14 cellular contexts compared by ENCODE assay signal in genomic region chr6:14932485-14933178, GRCh38.
DNase-seq lines count a peak whose midpoint lies in the region; ATAC-seq, FAIRE-seq and TF ChIP-seq lines count a peak whose summit lies in the region.
"Had no signal": no experiment of that assay in that cellular context is flagged by ENCODE, and none has a peak within 500 bp of the region (broad histone marks: within the 10 kb centered on the region; RNA-seq: fewer than 3 reads in every experiment).

No MANE protein-coding gene starts in this region.

- H3K36me3 ChIP-seq in HUES64 (ENCODE audit: insufficient read depth, low read length): no peaks in the 10 kb centered on the region
- H3K36me3 ChIP-seq in astrocyte (ENCODE audit: insufficient read depth, low read length): no peaks in the 10 kb centered on the region
- no peaks in the 10 kb centered on the region for H3K36me3 ChIP-seq in MM.1S (replicated peaks; ENCODE audit: insufficient read depth, low read length)
- H3K36me3 ChIP-seq: vagina had no signal

- H3K4me3 ChIP-seq in HUES64 (ENCODE audit: low read length): no peak overlapping the region
- no peak overlapping the region for H3K4me3 ChIP-seq in astrocyte (ENCODE audit: insufficient read depth, low read depth, low read length)
- no peak overlapping the region for H3K4me3 ChIP-seq in MM.1S (ENCODE audit: low read length)
- H3K4me3 ChIP-seq: mucosa of descending colon, vagina had no signal

- FAIRE-seq in astrocyte (lab: Jason Lieb, UNC): no peak

- 70% methylated on average over 6 of the region's 7 CpGs for WGBS in HUES64

- no peaks in the 10 kb centered on the region for H3K9me2 ChIP-seq in MM.1S (replicated peaks; ENCODE audit: insufficient read depth, low read length)

- H3K4me3 Mint-ChIP-seq in astrocyte (ENCODE audit: unreplicated experiment) (no peak overlapping the region), glutamatergic neuron (ENCODE audit: unreplicated experiment) (no peak overlapping the region)
- no peak overlapping the region for H3K4me3 Mint-ChIP-seq in activated T-helper 17 cell treated with anti-CD3 and anti-CD28 coated beads, Interleukin-2, amount 50 U/mL, for 72 hours

- TF ChIP-seq CTCF in astrocyte (IDR thresholded peaks at IDR 0.05; ENCODE audit: insufficient read depth, low read depth, low read length) (no peak), glutamatergic neuron (IDR thresholded peaks at IDR 0.05; ENCODE audit: partially characterized antibody, unreplicated experiment) (no peak), MM.1S (IDR thresholded peaks at IDR 0.05; ENCODE audit: low read length) (no peak)

- H3K4me2 ChIP-seq in astrocyte (ENCODE audit: low read length) (no peak overlapping the region), MM.1S (ENCODE audit: low read depth, low read length) (no peak overlapping the region)

- H3K27me3 ChIP-seq in HUES64 (ENCODE audit: insufficient read depth, low read length) (no peaks in the 10 kb centered on the region), astrocyte (ENCODE audit: insufficient read depth, low read length) (no peaks in the 10 kb centered on the region), MM.1S (replicated peaks; ENCODE audit: insufficient read depth, low read length) (no peaks in the 10 kb centered on the region)
- H3K27me3 ChIP-seq: vagina had no signal

- no peaks in the 10 kb centered on the region for H3K4me1 Mint-ChIP-seq in astrocyte (ENCODE audit: low read depth, unreplicated experiment)
- no peaks in the 10 kb centered on the region for H3K4me1 Mint-ChIP-seq in glutamatergic neuron (ENCODE audit: low read depth, unreplicated experiment)
- H3K4me1 Mint-ChIP-seq in activated T-helper 17 cell treated with anti-CD3 and anti-CD28 coated beads, Interleukin-2, amount 50 U/mL, for 72 hours: peaks cover 5% of the 10 kb centered on the region

- no peaks in the 10 kb centered on the region for H3K79me2 ChIP-seq in astrocyte (ENCODE audit: insufficient read depth, low read length)
- H3K79me2 ChIP-seq in MM.1S (ENCODE audit: low read length): no peaks in the 10 kb centered on the region

- no peaks in the 10 kb centered on the region for H3K9me3 ChIP-seq in HUES64 (ENCODE audit: insufficient read depth, low read depth, low read length)
- no peaks in the 10 kb centered on the region for H3K9me3 ChIP-seq in astrocyte (ENCODE audit: insufficient read depth, low read depth, low read length)
- H3K9me3 ChIP-seq in MM.1S (replicated peaks; ENCODE audit: insufficient read depth, low read length): no peaks in the 10 kb centered on the region
- H3K9me3 ChIP-seq: mucosa of descending colon, vagina had no signal

- H3K27ac Mint-ChIP-seq in astrocyte (ENCODE audit: unreplicated experiment) (no peak overlapping the region), glutamatergic neuron (ENCODE audit: unreplicated experiment) (no peak overlapping the region)
- no peak overlapping the region for H3K27ac Mint-ChIP-seq in activated T-helper 17 cell treated with anti-CD3 and anti-CD28 coated beads, Interleukin-2, amount 50 U/mL, for 72 hours

- H3K27ac ChIP-seq in HUES64 (ENCODE audit: low read depth, low read length) (peak overlapping the region; percentile 21; the same call in 1 of the 2 replicates), astrocyte (ENCODE audit: low read depth, low read length) (no peak overlapping the region), MM.1S (ENCODE audit: low read length) (no peak overlapping the region)
- H3K27ac ChIP-seq: vagina had no signal

- H3K9ac ChIP-seq in HUES64 (ENCODE audit: low read depth, low read length) (no peak overlapping the region), astrocyte (ENCODE audit: low read length) (no peak overlapping the region), MM.1S (ENCODE audit: low read length) (no peak overlapping the region)

- ATAC-seq in activated T-helper 17 cell treated with anti-CD3 and anti-CD28 coated beads, Interleukin-2, amount 50 U/mL, for 72 hours (replicated peaks): no peak
- ATAC-seq in HG02885 (IDR thresholded peaks at IDR 0.05; ENCODE audit: poor library complexity, unreplicated experiment): no peak
- ATAC-seq: mucosa of descending colon had no signal

- H3K4me1 ChIP-seq in HUES64 (ENCODE audit: insufficient read depth, low read length): peaks cover 8% of the 10 kb centered on the region
- no peaks in the 10 kb centered on the region for H3K4me1 ChIP-seq in astrocyte (ENCODE audit: insufficient read depth, low read length)
- no peaks in the 10 kb centered on the region for H3K4me1 ChIP-seq in MM.1S (ENCODE audit: low read length)
- H3K4me1 ChIP-seq: vagina had no signal

- H4K20me1 ChIP-seq in astrocyte (ENCODE audit: insufficient read depth, low read length) (no peaks in the 10 kb centered on the region), MM.1S (ENCODE audit: insufficient read depth, low read length) (no peaks in the 10 kb centered on the region)

- H3K27me3 Mint-ChIP-seq in astrocyte (ENCODE audit: low read depth, unreplicated experiment): peaks cover 19% of the 10 kb centered on the region
- H3K27me3 Mint-ChIP-seq in glutamatergic neuron (ENCODE audit: unreplicated experiment): no peaks in the 10 kb centered on the region
- no peaks in the 10 kb centered on the region for H3K27me3 Mint-ChIP-seq in activated T-helper 17 cell treated with anti-CD3 and anti-CD28 coated beads, Interleukin-2, amount 50 U/mL, for 72 hours

- peak overlapping the region; percentile 18 for H2AFZ ChIP-seq in astrocyte (ENCODE audit: low read depth, low read length)
- no peak overlapping the region for H2AFZ ChIP-seq in MM.1S (ENCODE audit: low read length)

- no peaks in the 10 kb centered on the region for H3F3A ChIP-seq in MM.1S (ENCODE audit: insufficient read depth, low read length)

- H3K9me3 Mint-ChIP-seq in astrocyte (ENCODE audit: unreplicated experiment) (peaks cover 2% of the 10 kb centered on the region), glutamatergic neuron (ENCODE audit: unreplicated experiment) (no peaks in the 10 kb centered on the region)
- no peaks in the 10 kb centered on the region for H3K9me3 Mint-ChIP-seq in activated T-helper 17 cell treated with anti-CD3 and anti-CD28 coated beads, Interleukin-2, amount 50 U/mL, for 72 hours

- peak; percentile 65 for DNase-seq in Ammon's horn (ENCODE audit: low spot score)
- no peak for DNase-seq in astrocyte (ENCODE audit: low read depth)
- DNase-seq in middle frontal gyrus (ENCODE audit: extremely low spot score, low spot score): peak; percentile 14
- no peak for DNase-seq in glutamatergic neuron
- DNase-seq in MM.1S: no peak
- DNase-seq: activated CD4-positive, CD25-positive, alpha-beta regulatory T cell; effector CD8-positive, alpha-beta T cell; foreskin fibroblast; mucosa of descending colon; NCI-H345 had no signal

- H3K36me3 Mint-ChIP-seq in astrocyte (ENCODE audit: low read depth, unreplicated experiment): no peaks in the 10 kb centered on the region
- no peaks in the 10 kb centered on the region for H3K36me3 Mint-ChIP-seq in glutamatergic neuron (ENCODE audit: unreplicated experiment)
- no peaks in the 10 kb centered on the region for H3K36me3 Mint-ChIP-seq in activated T-helper 17 cell treated with anti-CD3 and anti-CD28 coated beads, Interleukin-2, amount 50 U/mL, for 72 hours (ENCODE audit: low read depth)

Comparison
In these comparisons a context has a peak if more than half of its experiments do, and no peak if none do; other contexts are left out.
1. DNase-seq: peak in Ammon's horn (single experiment) and middle frontal gyrus (single experiment); none in astrocyte (single experiment), glutamatergic neuron (single experiment) and MM.1S (single experiment).